8 cellular contexts compared by ENCODE assay signal in the genomic region with DNA sequence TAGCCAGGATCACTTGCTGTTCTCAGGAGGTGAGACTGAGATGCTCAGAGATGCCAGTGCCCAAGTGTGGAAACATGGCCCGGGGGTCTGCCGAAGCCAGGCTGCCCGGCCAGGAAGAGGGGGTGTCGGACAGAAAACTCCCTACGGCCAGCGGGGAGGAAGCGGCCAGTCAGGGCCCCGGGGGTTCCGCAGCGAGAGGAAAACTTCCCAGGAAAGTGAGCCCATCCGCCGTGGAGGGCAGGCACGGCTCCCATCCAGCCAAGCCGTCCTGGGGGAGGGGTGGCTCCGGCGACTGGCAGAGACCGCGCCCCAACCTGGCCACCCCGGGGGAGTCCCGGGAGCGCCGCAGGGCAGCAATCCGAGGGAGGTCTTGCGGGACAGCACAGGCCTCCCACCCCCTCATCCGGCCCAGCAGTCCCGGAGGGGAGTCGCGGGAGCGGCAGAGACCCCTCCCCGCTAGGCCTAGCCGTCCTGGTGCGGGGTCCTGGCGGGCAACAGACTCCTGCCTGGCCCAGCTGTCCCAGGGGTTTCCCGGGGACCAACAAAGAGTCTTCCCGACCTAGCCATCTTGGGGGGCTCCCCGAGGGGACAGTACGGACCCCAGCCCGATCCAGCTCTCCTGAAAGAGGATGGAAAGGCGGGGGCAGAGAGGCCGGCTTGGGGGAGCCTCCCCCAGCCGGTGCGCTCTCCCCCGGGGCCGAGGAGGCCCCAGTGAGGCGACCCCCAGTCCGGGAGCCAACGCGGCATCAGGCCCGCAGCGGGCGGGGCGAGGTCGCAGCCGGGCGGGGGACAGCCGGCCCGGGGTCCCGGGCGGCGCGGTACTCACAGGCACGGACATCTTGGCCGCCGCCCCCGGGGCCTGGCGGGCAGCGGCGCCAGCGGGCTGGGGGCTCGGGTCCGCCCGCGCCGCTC.
A peak's percentile ranks its signal among the peaks of the same experiment; 100 is the strongest.
DNase-seq lines count a peak whose midpoint lies in the region; ATAC-seq and TF ChIP-seq lines count a peak whose summit lies in the region.

No MANE protein-coding gene starts in this region.

- peak; percentile 31 for ATAC-seq in GM21528 (IDR thresholded peaks at IDR 0.05; ENCODE audit: low FRiP score, unreplicated experiment)

- peak overlapping the region; percentile 77 for H3K4me3 ChIP-seq in epithelial cell of esophagus (ENCODE audit: low read length)

- H3K4me1 Mint-ChIP-seq in nephron progenitor cell: peaks cover 56% of the 10 kb centered on the region

- no peaks in the 10 kb centered on the region for H3K9me3 Mint-ChIP-seq in nephron progenitor cell

- peak overlapping the region; percentile 88 for H3K4me3 Mint-ChIP-seq in nephron progenitor cell

- H3K36me3 Mint-ChIP-seq in nephron progenitor cell (ENCODE audit: low read depth): no peaks in the 10 kb centered on the region

- DNase-seq in COLO668 (lab: John Stamatoyannopoulos, UW; ENCODE audit: unreplicated experiment): peak; percentile 49
- DNase-seq in NCI-H226: peak; percentile 42
- no peak for DNase-seq in epithelial cell of esophagus (ENCODE audit: low read depth)
- DNase-seq in nephron progenitor cell: peak; percentile 50
- DNase-seq in NCI-H2081 treated with DMSO at 0.1 percent for 48 hours (lab: John Stamatoyannopoulos, UW): no peak
- DNase-seq in T-helper 1 cell: no peak
- DNase-seq in stimulated activated CD8-positive, alpha-beta memory T cell treated with anti-CD3 and anti-CD28 coated beads, Interleukin-4, amount 100 ng/mL, for 48 hours: no peak

- H3K27ac Mint-ChIP-seq in nephron progenitor cell: peak overlapping the region; percentile 89

- TF ChIP-seq CTCF in epithelial cell of esophagus (IDR thresholded peaks at IDR 0.05; ENCODE audit: insufficient read depth, low read depth, low read length, missing control alignments) (no peak), nephron progenitor cell (IDR thresholded peaks at IDR 0.05) (no peak)

- no peaks in the 10 kb centered on the region for H3K27me3 Mint-ChIP-seq in nephron progenitor cell (ENCODE audit: low read depth, poor library complexity)

Comparison
In these comparisons a context has a peak if more than half of its experiments do, and no peak if none do; other contexts are left out.
1. DNase-seq: peak in COLO668 (single experiment), NCI-H226 (single experiment) and nephron progenitor cell (single experiment); none in epithelial cell of esophagus (single experiment), NCI-H2081 treated with DMSO at 0.1 percent for 48 hours (single experiment), T-helper 1 cell (0 of 5) and stimulated activated CD8-positive, alpha-beta memory T cell treated with anti-CD3 and anti-CD28 coated beads, Interleukin-4, amount 100 ng/mL, for 48 hours (single experiment).